24 cellular contexts compared by ENCODE assay signal in genomic region chr3:142267269-142267668, GRCh38.
"Had no signal": no experiment of that assay in that cellular context is flagged by ENCODE, and none has a peak within 500 bp of the region (broad histone marks: within the 10 kb centered on the region; RNA-seq: fewer than 3 reads in every experiment).

No MANE protein-coding gene starts in this region.

- FAIRE-seq: colon, endothelial cell of umbilical vein had no signal

- H3K27me3 ChIP-seq: esophagus muscularis mucosa, foreskin keratinocyte, gastroesophageal sphincter, heart right ventricle, right atrium auricular region, sigmoid colon, spleen, stomach, thyroid gland, vagina had no signal

- H3K4me1 ChIP-seq: esophagus muscularis mucosa, foreskin keratinocyte, gastroesophageal sphincter, prostate gland, right atrium auricular region, sigmoid colon, stomach, thyroid gland, vagina had no signal

- H3K9me3 ChIP-seq: esophagus muscularis mucosa, prostate gland, right atrium auricular region, sigmoid colon, stomach, thyroid gland, vagina had no signal

- DNase-seq: effector memory CD4-positive, alpha-beta T cell; foreskin keratinocyte; heart right ventricle; hippocampal formation; islet precursor cell; kidney glomerular epithelial cell; naive B cell; nephron progenitor cell; nucleus accumbens; sigmoid colon; spleen; stimulated activated CD4-positive, alpha-beta T cell treated with anti-CD3 and anti-CD28 coated beads, Interleukin-4, amount 100 ng/mL, for 4 hours; stimulated activated naive B cell treated with anti-CD40 and anti-IgM and Interleukin-4, amounts not matched to agents 10 μg/mL and 1 μg/mL and 100 μg/mL, for 72 hours; stomach; thyroid gland; trophoblast cell had no signal

- H3K36me3 ChIP-seq: esophagus muscularis mucosa, gastroesophageal sphincter, heart right ventricle, prostate gland, right atrium auricular region, sigmoid colon, spleen, stomach, thyroid gland, vagina had no signal

- ATAC-seq: foreskin keratinocyte; gastroesophageal sphincter; heart right ventricle; stimulated activated naive B cell treated with anti-CD40 and anti-IgM and Interleukin-4, amounts not matched to agents 10 μg/mL and 1 μg/mL and 100 μg/mL, for 72 hours had no signal

- H3K27ac ChIP-seq: esophagus muscularis mucosa, foreskin keratinocyte, gastroesophageal sphincter, heart right ventricle, prostate gland, right atrium auricular region, sigmoid colon, spleen, stomach, thyroid gland, vagina had no signal

- H3K4me3 ChIP-seq: esophagus muscularis mucosa, gastroesophageal sphincter, heart right ventricle, lung, prostate gland, right atrium auricular region, sigmoid colon, spleen, stomach, thyroid gland, vagina had no signal
